Comparison of ENCODE assay signal across 16 cellular contexts in genomic region chr11:123973816-123974215, GRCh38. TPM values are rescaled to one million over a fixed set of nuclear protein-coding genes. Genes with fewer than 3 reads are reported as not detected.
DNase-seq lines count a peak whose midpoint lies in the region; ATAC-seq lines count a peak whose summit lies in the region.
"Had no signal": no experiment of that assay in that cellular context is flagged by ENCODE, and none has a peak within 500 bp of the region (broad histone marks: within the 10 kb centered on the region; RNA-seq: fewer than 3 reads in every experiment).

No MANE protein-coding gene starts in this region.

- peak; percentile 32 for DNase-seq in 8988T
- DNase-seq in HPDE6-E6E7 (ENCODE audit: extremely low spot score): peak; percentile 66
- peak; percentile 49 for DNase-seq in astrocyte of the hippocampus (ENCODE audit: low read depth, low spot score)
- DNase-seq in glomerular endothelial cell (ENCODE audit: extremely low read depth, low read depth, low spot score): peak; percentile 88
- DNase-seq in CD1c-positive myeloid dendritic cell (ENCODE audit: extremely low spot score): no peak
- no peak for DNase-seq in HuH-7.5 (ENCODE audit: low spot score)
- DNase-seq in activated CD4-positive, alpha-beta T cell treated with anti-CD3 and anti-CD28 coated beads for 1 hour: no peak
- DNase-seq: activated T-cell treated with anti-CD3 and anti-CD28 coated beads for 4 hours; effector memory CD4-positive, alpha-beta T cell; midbrain; ovary; T-cell; thyroid gland had no signal

- no peak for ATAC-seq in HG02981 (IDR thresholded peaks at IDR 0.05; ENCODE audit: unreplicated experiment)
- ATAC-seq: A549; activated CD4-positive, CD25-positive, alpha-beta regulatory T cell treated with anti-CD3 and anti-CD28 coated beads, Interleukin-2, amount 50 U/mL, for 24 hours; T-cell had no signal

RNA-seq across cellular contexts. Expression of gene OR10S1, which starts 3.8 kb away (rescaled TPM):
- total RNA-seq in glomerular endothelial cell: not detected in 2 replicates
- total RNA-seq: ovary, T-cell, thyroid gland had no signal

RNA-seq across cellular contexts. Expression of gene OR10G6, which starts 21.1 kb away (rescaled TPM):
- total RNA-seq in glomerular endothelial cell: not detected in 2 replicates
- total RNA-seq: ovary, T-cell, thyroid gland had no signal

RNA-seq across cellular contexts. Expression of gene OR6T1, which starts 30.2 kb away (rescaled TPM):
- total RNA-seq in glomerular endothelial cell: not detected in 2 replicates
- total RNA-seq: ovary, T-cell, thyroid gland had no signal

RNA-seq across cellular contexts. Expression of gene OR4D5, which starts 34.4 kb away (rescaled TPM):
- not detected in 2 replicates for total RNA-seq in glomerular endothelial cell
- total RNA-seq: T-cell had no signal

RNA-seq across cellular contexts. Expression of gene OR10G4, which starts 39.0 kb away (rescaled TPM):
- total RNA-seq in glomerular endothelial cell: not detected in 2 replicates
- total RNA-seq: T-cell, thyroid gland had no signal

Comparison
In these comparisons a context has a peak if more than half of its experiments do, and no peak if none do; other contexts are left out.
1. DNase-seq: peak in 8988T (single experiment), HPDE6-E6E7 (single experiment), astrocyte of the hippocampus (single experiment) and glomerular endothelial cell (single experiment); none in CD1c-positive myeloid dendritic cell (single experiment), HuH-7.5 (single experiment) and activated CD4-positive, alpha-beta T cell treated with anti-CD3 and anti-CD28 coated beads for 1 hour (single experiment).